15 cellular contexts compared by ENCODE assay signal in genomic region chr3:182629521-182629920, GRCh38.
A peak's percentile ranks its signal among the peaks of the same experiment; 100 is the strongest.
DNase-seq lines count a peak whose midpoint lies in the region; ATAC-seq, FAIRE-seq and TF ChIP-seq lines count a peak whose summit lies in the region.
"Had no signal": no experiment of that assay in that cellular context is flagged by ENCODE, and none has a peak within 500 bp of the region (broad histone marks: within the 10 kb centered on the region; RNA-seq: fewer than 3 reads in every experiment).

No MANE protein-coding gene starts in this region.

- TF ChIP-seq POLR2A in H54 (IDR thresholded peaks at IDR 0.05; ENCODE audit: low read depth, low read length) = no peak

- H3K4me2 ChIP-seq in GM23338 = no peak overlapping the region
- H3K4me2 ChIP-seq: BLaER1 treated with 17β-estradiol and CSF1 and Interleukin-3, amounts not matched to agents 10 nM and 100 nM had no signal

- H3K9me3 Mint-ChIP-seq in GM23338 = no peaks in the 10 kb centered on the region; the same call in 2 of the 3 replicates
- no peaks in the 10 kb centered on the region for H3K9me3 Mint-ChIP-seq in stimulated activated effector memory CD8-positive, alpha-beta T cell treated with anti-CD3 and anti-CD28 coated beads, Interleukin-12 subunit alpha, Interleukin-12 subunit beta, amount 100 ng/mL, for 72 hours
- peaks cover 14% of the 10 kb centered on the region for H3K9me3 Mint-ChIP-seq in WTC11

- 50 to 51% methylated on average over 1 of the region's 1 CpG for WGBS in esophagus, 2 donors

- H3K4me1 Mint-ChIP-seq in GM23338 = no peaks in the 10 kb centered on the region
- no peaks in the 10 kb centered on the region for H3K4me1 Mint-ChIP-seq in stimulated activated effector memory CD8-positive, alpha-beta T cell treated with anti-CD3 and anti-CD28 coated beads, Interleukin-12 subunit alpha, Interleukin-12 subunit beta, amount 100 ng/mL, for 72 hours
- H3K4me1 Mint-ChIP-seq in WTC11 = no peaks in the 10 kb centered on the region
- H3K4me1 Mint-ChIP-seq: CD4-positive, CD25-positive, alpha-beta regulatory T cell had no signal

- POLR2A ChIA-PET in WTC11 (lab: Charles Lee) = no interaction called here

- H3K36me3 ChIP-seq in GM23338 (ENCODE audit: insufficient read depth) (no peaks in the 10 kb centered on the region), RWPE2 (ENCODE audit: low read depth) (no peaks in the 10 kb centered on the region), esophagus (ENCODE audit: control insufficient read depth in 2 of 2, insufficient read depth in 2 of 2, low read length in 1 of 2) (no peaks in the 10 kb centered on the region)
- H3K36me3 ChIP-seq: BLaER1 treated with 17β-estradiol and CSF1 and Interleukin-3, amounts not matched to agents 10 nM and 100 nM; HAP-1 had no signal

- no peak for TF ChIP-seq CTCF in GM23338 (conservative IDR thresholded peaks at IDR 0.05; ENCODE audit: low read depth in 2 of 2)
- TF ChIP-seq CTCF in RWPE2 (IDR thresholded peaks at IDR 0.05; ENCODE audit: poor library complexity, severe bottlenecking) = no peak
- TF ChIP-seq CTCF in GM13977 (IDR thresholded peaks at IDR 0.05; ENCODE audit: extremely low read depth, insufficient read depth, missing control alignments) = no peak
- no peak for TF ChIP-seq CTCF in WTC11 (IDR thresholded peaks at IDR 0.05)

- H3K9me3 ChIP-seq in RWPE2 (ENCODE audit: severe bottlenecking) (no peaks in the 10 kb centered on the region), esophagus (ENCODE audit: control insufficient read depth in 2 of 2, insufficient read depth in 1 of 2, low read depth in 1 of 2, low read length in 1 of 2) (no peaks in the 10 kb centered on the region)
- H3K9me3 ChIP-seq: HAP-1 had no signal

- no peaks in the 10 kb centered on the region; the same call in 1 of the 2 replicates for H3K9me2 ChIP-seq in GM23338 (ENCODE audit: insufficient read depth)

- H3K27ac ChIP-seq in GM23338 (ENCODE audit: low read depth) (no peak overlapping the region), RWPE2 (ENCODE audit: poor library complexity, severe bottlenecking) (peak overlapping the region; percentile 79), esophagus (ENCODE audit: low read depth in 2 of 2, low read length in 1 of 2) (peak overlapping the region; percentile 15 to 28)
- H3K27ac ChIP-seq: BLaER1 treated with 17β-estradiol and CSF1 and Interleukin-3, amounts not matched to agents 10 nM and 100 nM; HL-60 had no signal

- FAIRE-seq in H54 (lab: Jason Lieb, UNC) = no peak
- FAIRE-seq: GM12878, K562 had no signal

- H3K27ac Mint-ChIP-seq in GM23338 (no peak overlapping the region), WTC11 (no peak overlapping the region)
- no peak overlapping the region for H3K27ac Mint-ChIP-seq in stimulated activated effector memory CD8-positive, alpha-beta T cell treated with anti-CD3 and anti-CD28 coated beads, Interleukin-12 subunit alpha, Interleukin-12 subunit beta, amount 100 ng/mL, for 72 hours
- H3K27ac Mint-ChIP-seq: CD4-positive, CD25-positive, alpha-beta regulatory T cell had no signal

- no peaks in the 10 kb centered on the region for H3F3A ChIP-seq in GM23338 (replicated peaks; ENCODE audit: low read depth)

- no peak overlapping the region for H3K4me3 Mint-ChIP-seq in GM23338
- H3K4me3 Mint-ChIP-seq in stimulated activated effector memory CD8-positive, alpha-beta T cell treated with anti-CD3 and anti-CD28 coated beads, Interleukin-12 subunit alpha, Interleukin-12 subunit beta, amount 100 ng/mL, for 72 hours = no peak overlapping the region
- no peak overlapping the region for H3K4me3 Mint-ChIP-seq in WTC11
- H3K4me3 Mint-ChIP-seq: CD4-positive, CD25-positive, alpha-beta regulatory T cell had no signal

- H3K36me3 Mint-ChIP-seq in GM23338 (ENCODE audit: low read depth) (no peaks in the 10 kb centered on the region), WTC11 (no peaks in the 10 kb centered on the region)
- no peaks in the 10 kb centered on the region for H3K36me3 Mint-ChIP-seq in stimulated activated effector memory CD8-positive, alpha-beta T cell treated with anti-CD3 and anti-CD28 coated beads, Interleukin-12 subunit alpha, Interleukin-12 subunit beta, amount 100 ng/mL, for 72 hours
- H3K36me3 Mint-ChIP-seq: CD4-positive, CD25-positive, alpha-beta regulatory T cell had no signal

- in situ Hi-C loops in GM13977 (cut with MboI; ENCODE audit: low pct_unique_long_range_greater_than_20kb, low sequenced_read_pairs, unreplicated experiment) = no loop called here

- H3K27me3 Mint-ChIP-seq in GM23338 (ENCODE audit: insufficient read depth, low read depth, poor library complexity) (peaks cover 4% of the 10 kb centered on the region), WTC11 (ENCODE audit: low read depth) (no peaks in the 10 kb centered on the region)

- H3K79me2 ChIP-seq in GM23338 (replicated peaks; ENCODE audit: insufficient read depth) = no peaks in the 10 kb centered on the region

- no peaks in the 10 kb centered on the region for H3K4me1 ChIP-seq in GM23338 (ENCODE audit: insufficient read depth)
- peaks cover 30% of the 10 kb centered on the region for H3K4me1 ChIP-seq in RWPE2 (ENCODE audit: insufficient read depth, poor library complexity, severe bottlenecking)
- H3K4me1 ChIP-seq in esophagus (ENCODE audit: control insufficient read depth in 2 of 2, insufficient read depth in 2 of 2, low read length in 1 of 2) = no peaks in the 10 kb centered on the region
- H3K4me1 ChIP-seq: HAP-1 had no signal

- H3K4me3 ChIP-seq in GM23338 (no peak overlapping the region), RWPE2 (ENCODE audit: severe bottlenecking) (no peak overlapping the region), esophagus (ENCODE audit: low read depth in 1 of 2, low read length in 2 of 2) (no peak overlapping the region)
- H3K4me3 ChIP-seq: BLaER1 treated with 17β-estradiol and CSF1 and Interleukin-3, amounts not matched to agents 10 nM and 100 nM; GM12878; HAP-1; K562 had no signal

- DNase-seq in GM23338 (ENCODE audit: low spot score) (no peak), RWPE2 (ENCODE audit: low spot score) (peak; percentile 69), H54 (ENCODE audit: insufficient read length, low spot score) (no peak), GM13977 (ENCODE audit: low spot score) (no peak), WTC11 (ENCODE audit: low spot score) (no peak)
- DNase-seq in stimulated activated effector memory CD8-positive, alpha-beta T cell treated with anti-CD3 and anti-CD28 coated beads, Interleukin-12 subunit alpha, Interleukin-12 subunit beta, amount 100 ng/mL, for 72 hours (ENCODE audit: low spot score in 2 of 2) = no peak
- DNase-seq: ACHN; CD4-positive, CD25-positive, alpha-beta regulatory T cell; GOT3 had no signal

- ATAC-seq in GM23338 (no peak), RWPE2 (ENCODE audit: low read depth) (peak; percentile 93), WTC11 (no peak)
- peak; percentile 16 for ATAC-seq in stimulated activated effector memory CD8-positive, alpha-beta T cell treated with anti-CD3 and anti-CD28 coated beads, Interleukin-12 subunit alpha, Interleukin-12 subunit beta, amount 100 ng/mL, for 72 hours
- ATAC-seq: GM12878, K562 had no signal

- CTCF ChIA-PET in WTC11 (lab: Charles Lee) = interaction anchor here (2.6 kb wide), 1 partner anchor 8 kb away, joined by 8 read pairs; no protein-coding TSS in a partner anchor

- H4K20me1 ChIP-seq in GM23338 (replicated peaks; ENCODE audit: insufficient read depth) = no peaks in the 10 kb centered on the region
- H4K20me1 ChIP-seq: BLaER1 treated with 17β-estradiol and CSF1 and Interleukin-3, amounts not matched to agents 10 nM and 100 nM had no signal

- H2AFZ ChIP-seq in GM23338 = peak overlapping the region; percentile 2; the same call in 1 of the 2 replicates

- no peaks in the 10 kb centered on the region for H3K27me3 ChIP-seq in GM23338 (ENCODE audit: insufficient read depth)
- no peaks in the 10 kb centered on the region for H3K27me3 ChIP-seq in RWPE2 (ENCODE audit: insufficient read depth, poor library complexity, severe bottlenecking)
- no peaks in the 10 kb centered on the region for H3K27me3 ChIP-seq in esophagus (ENCODE audit: control insufficient read depth in 1 of 2, insufficient read depth in 2 of 2, low read length in 2 of 2)
- H3K27me3 ChIP-seq: BLaER1 treated with 17β-estradiol and CSF1 and Interleukin-3, amounts not matched to agents 10 nM and 100 nM had no signal

TF ChIP-seq in GM23338, 12 proteins besides CTCF, POLR2A, EP300 and RAD21 (continues in another document):
- TF ChIP-seq ZNF114 (CRISPR knock-in tag; IDR thresholded peaks at IDR 0.05) (no peak), CREB1 (CRISPR knock-in tag; IDR thresholded peaks at IDR 0.05; ENCODE audit: low read depth) (no peak), JUNB (IDR thresholded peaks at IDR 0.05; ENCODE audit: unreplicated experiment) (no peak), STAT1 (IDR thresholded peaks at IDR 0.05; ENCODE audit: unreplicated experiment) (no peak)
- TF ChIP-seq, protein P1, sequence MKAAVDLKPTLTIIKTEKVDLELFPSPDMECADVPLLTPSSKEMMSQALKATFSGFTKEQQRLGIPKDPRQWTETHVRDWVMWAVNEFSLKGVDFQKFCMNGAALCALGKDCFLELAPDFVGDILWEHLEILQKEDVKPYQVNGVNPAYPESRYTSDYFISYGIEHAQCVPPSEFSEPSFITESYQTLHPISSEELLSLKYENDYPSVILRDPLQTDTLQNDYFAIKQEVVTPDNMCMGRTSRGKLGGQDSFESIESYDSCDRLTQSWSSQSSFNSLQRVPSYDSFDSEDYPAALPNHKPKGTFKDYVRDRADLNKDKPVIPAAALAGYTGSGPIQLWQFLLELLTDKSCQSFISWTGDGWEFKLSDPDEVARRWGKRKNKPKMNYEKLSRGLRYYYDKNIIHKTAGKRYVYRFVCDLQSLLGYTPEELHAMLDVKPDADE (IDR thresholded peaks at IDR 0.05) = no peak

TF ChIP-seq in WTC11, 78 proteins besides CTCF, POLR2A, EP300 and RAD21:
- no peak for TF ChIP-seq ZNF219 (CRISPR knock-in tag; IDR thresholded peaks at IDR 0.05; ENCODE audit: borderline replicate concordance)
- TF ChIP-seq, protein P2, sequence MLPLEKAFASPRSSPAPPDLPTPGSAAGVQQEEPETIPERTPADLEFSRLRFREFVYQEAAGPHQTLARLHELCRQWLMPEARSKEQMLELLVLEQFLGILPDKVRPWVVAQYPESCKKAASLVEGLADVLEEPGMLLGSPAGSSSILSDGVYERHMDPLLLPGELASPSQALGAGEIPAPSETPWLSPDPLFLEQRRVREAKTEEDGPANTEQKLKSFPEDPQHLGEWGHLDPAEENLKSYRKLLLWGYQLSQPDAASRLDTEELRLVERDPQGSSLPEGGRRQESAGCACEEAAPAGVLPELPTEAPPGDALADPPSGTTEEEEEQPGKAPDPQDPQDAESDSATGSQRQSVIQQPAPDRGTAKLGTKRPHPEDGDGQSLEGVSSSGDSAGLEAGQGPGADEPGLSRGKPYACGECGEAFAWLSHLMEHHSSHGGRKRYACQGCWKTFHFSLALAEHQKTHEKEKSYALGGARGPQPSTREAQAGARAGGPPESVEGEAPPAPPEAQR (CRISPR knock-in tag; IDR thresholded peaks at IDR 0.05) = no peak
- no peak for TF ChIP-seq PRRX2 (CRISPR knock-in tag; IDR thresholded peaks at IDR 0.05)
- TF ChIP-seq NFATC4 (CRISPR knock-in tag; IDR thresholded peaks at IDR 0.05) = no peak
- no peak for TF ChIP-seq TEAD1 (CRISPR knock-in tag; IDR thresholded peaks at IDR 0.05)
TF ChIP-seq in WTC11: peak in this region for 0.

Comparison
In these comparisons a context has a peak if more than half of its experiments do, and no peak if none do; other contexts are left out.
1. ATAC-seq: peak in RWPE2 (single experiment) and stimulated activated effector memory CD8-positive, alpha-beta T cell treated with anti-CD3 and anti-CD28 coated beads, Interleukin-12 subunit alpha, Interleukin-12 subunit beta, amount 100 ng/mL, for 72 hours (single experiment); none in GM23338 (single experiment) and WTC11 (single experiment).